8 cellular contexts compared by ENCODE assay signal in the genomic region with DNA sequence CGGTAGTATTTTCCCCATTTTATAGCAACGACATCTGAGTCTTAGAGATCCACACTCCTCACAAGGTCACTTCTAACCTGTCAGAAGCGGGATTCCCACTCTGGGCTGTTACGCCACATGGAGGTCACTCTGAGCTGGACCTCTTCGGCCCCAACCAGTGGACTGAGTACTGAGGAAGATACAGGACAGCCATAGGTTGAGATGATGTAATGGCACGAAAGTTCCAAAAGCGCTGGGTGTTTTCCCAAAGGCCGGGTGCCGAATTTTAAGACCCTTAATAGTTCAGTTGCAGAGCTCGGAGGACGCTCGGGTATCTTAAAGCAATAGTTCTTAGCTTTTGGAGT. TPM values are rescaled to one million over a fixed set of nuclear protein-coding genes. Genes with fewer than 3 reads are reported as not detected.
A peak's percentile ranks its signal among the peaks of the same experiment; 100 is the strongest.
DNase-seq lines count a peak whose midpoint lies in the region; ATAC-seq and TF ChIP-seq lines count a peak whose summit lies in the region.

No MANE protein-coding gene starts in this region.

- peaks cover 15% of the 10 kb centered on the region for H3K9me3 Mint-ChIP-seq in nephron progenitor cell

- H3K4me1 ChIP-seq in ACC112 (ENCODE audit: control insufficient read depth, insufficient read depth, low read length, unreplicated experiment) (peaks cover 16% of the 10 kb centered on the region), esophagus muscularis mucosa (peaks cover 23 to 32% (median 23%) of the 10 kb centered on the region in 4 donors)

- H3K27me3 ChIP-seq in ACC112 (ENCODE audit: insufficient read depth, low read length) (no peaks in the 10 kb centered on the region), esophagus muscularis mucosa (no peaks in the 10 kb centered on the region)

- no peak for TF ChIP-seq CTCF in esophagus muscularis mucosa (IDR thresholded peaks at IDR 0.05)
- TF ChIP-seq CTCF in nephron progenitor cell (IDR thresholded peaks at IDR 0.05) = no peak

- H3K4me1 Mint-ChIP-seq in nephron progenitor cell = peaks cover 26% of the 10 kb centered on the region

- intact Hi-C loops in esophagus muscularis mucosa (cut with DNase I) = no loop called here
- intact Hi-C loops in posterior vena cava (cut with DNase I) = no loop called here

- peak overlapping the region; percentile 67 for H2AFZ ChIP-seq in ACC112 (ENCODE audit: low read length, unreplicated experiment)

- H3K9me3 ChIP-seq in esophagus muscularis mucosa = no peaks in the 10 kb centered on the region

- H3K36me3 ChIP-seq in ACC112 (ENCODE audit: insufficient read depth, low read length) (peaks cover 25% of the 10 kb centered on the region), esophagus muscularis mucosa (peaks cover 23 to 39% (median 31%) of the 10 kb centered on the region in 4 donors)

- DNase-seq in SW480 (ENCODE audit: low spot score) (peak; percentile 35), esophagus muscularis mucosa (ENCODE audit: extremely low spot score) (no peak), nephron progenitor cell (peak; percentile 7), posterior vena cava (ENCODE audit: low spot score) (no peak), COR-L47 (lab: John Stamatoyannopoulos, UW) (no peak)
- DNase-seq in activated CD4-positive, CD25-positive, alpha-beta regulatory T cell treated with anti-CD3 and anti-CD28 coated beads, Interleukin-2, amount 50 U/mL, for 72 hours = no peak

- H3K36me3 Mint-ChIP-seq in nephron progenitor cell (ENCODE audit: low read depth) = peaks cover 16% of the 10 kb centered on the region

- no peak for TF ChIP-seq EP300 in esophagus muscularis mucosa (IDR thresholded peaks at IDR 0.05)

- H3K27ac Mint-ChIP-seq in nephron progenitor cell = peak overlapping the region; percentile 99

- peaks cover 28% of the 10 kb centered on the region for H3K79me2 ChIP-seq in ACC112 (ENCODE audit: control insufficient read depth, insufficient read depth, low read length, unreplicated experiment)

- H3K4me3 Mint-ChIP-seq in nephron progenitor cell = peak overlapping the region; percentile 97

- WGBS in esophagus muscularis mucosa = 7% methylated on average over 10 of the region's 12 CpGs

- H3K4me3 ChIP-seq in ACC112 (ENCODE audit: low read depth, low read length) (peak overlapping the region; percentile 99), esophagus muscularis mucosa (peak overlapping the region; percentile 81 to 100 (median 88))

- no peak for TF ChIP-seq POLR2A in esophagus muscularis mucosa (IDR thresholded peaks at IDR 0.05; ENCODE audit: low read depth)

- H3K27me3 Mint-ChIP-seq in nephron progenitor cell (ENCODE audit: low read depth, poor library complexity) = peaks cover 15% of the 10 kb centered on the region

- H3K27ac ChIP-seq in ACC112 (ENCODE audit: low read depth, low read length) (peak overlapping the region; percentile 87), esophagus muscularis mucosa (replicated peaks in 1 of 4) (peak overlapping the region; percentile 94 to 97 (median 96))

- ATAC-seq in GM21619 (IDR thresholded peaks at IDR 0.05; ENCODE audit: unreplicated experiment) = peak; percentile 3

RNA-seq across cellular contexts. Expression of gene GHITM, which starts 0.7 kb away (rescaled TPM):
- total RNA-seq in esophagus muscularis mucosa (100 to 1,000 TPM; 145 to 161 (median 154) TPM), posterior vena cava (100 to 1,000 TPM in 1 of 2 donors, 10 to 100 TPM in 1; 94.0 to 106 TPM)

RNA-seq across cellular contexts. Expression of gene GPR15LG, which starts 33.6 kb away (rescaled TPM):
- total RNA-seq in esophagus muscularis mucosa = not detected
- not detected for total RNA-seq in posterior vena cava

RNA-seq across cellular contexts. Expression of gene CDHR1, which starts 54.3 kb away (rescaled TPM):
- total RNA-seq in esophagus muscularis mucosa (under 1 TPM in 3 of 4 donors, not detected in 1; under 0.01 to 0.17 (median 0.06) TPM), posterior vena cava (under 1 TPM; 0.14 to 0.28 TPM)

Comparison
In these comparisons a context has a peak if more than half of its experiments do, and no peak if none do; other contexts are left out.
1. DNase-seq: peak in SW480 (single experiment) and nephron progenitor cell (single experiment); none in esophagus muscularis mucosa (single experiment), posterior vena cava (single experiment), activated CD4-positive, CD25-positive, alpha-beta regulatory T cell treated with anti-CD3 and anti-CD28 coated beads, Interleukin-2, amount 50 U/mL, for 72 hours (single experiment) and COR-L47 (single experiment).